In genomic region chr7:102463841-102464576, GRCh38 we compare ENCODE assay signal across 8 cellular contexts. TPM values are rescaled to one million over a fixed set of nuclear protein-coding genes. Genes with fewer than 3 reads are reported as not detected.
DNase-seq lines count a peak whose midpoint lies in the region; ATAC-seq and TF ChIP-seq lines count a peak whose summit lies in the region.

No MANE protein-coding gene starts in this region.

- H3K27ac Mint-ChIP-seq in activated T-helper 1 cell treated with anti-CD3 and anti-CD28 coated beads, Interleukin-12 subunit alpha, Interleukin-12 subunit beta, Interleukin-2, Interleukin-4 antibody, amounts not matched to agents 30 ng/mL and 10 ng/mL and 1 ng/mL, durations not matched to agents 14 hours and 24 hours and 36 hours = peak overlapping the region; percentile 69

- H3K27me3 ChIP-seq in BE2C = no peaks in the 10 kb centered on the region

- H3K9me3 Mint-ChIP-seq in activated T-helper 1 cell treated with anti-CD3 and anti-CD28 coated beads, Interleukin-12 subunit alpha, Interleukin-12 subunit beta, Interleukin-2, Interleukin-4 antibody, amounts not matched to agents 30 ng/mL and 10 ng/mL and 1 ng/mL, durations not matched to agents 14 hours and 24 hours and 36 hours = no peaks in the 10 kb centered on the region

- peaks cover 27% of the 10 kb centered on the region for H3K4me1 Mint-ChIP-seq in activated T-helper 1 cell treated with anti-CD3 and anti-CD28 coated beads, Interleukin-12 subunit alpha, Interleukin-12 subunit beta, Interleukin-2, Interleukin-4 antibody, amounts not matched to agents 30 ng/mL and 10 ng/mL and 1 ng/mL, durations not matched to agents 14 hours and 24 hours and 36 hours (ENCODE audit: low read depth)

- intact Hi-C loops in activated T-helper 1 cell treated with anti-CD3 and anti-CD28 coated beads, Interleukin-12 subunit alpha, Interleukin-12 subunit beta, Interleukin-2, Interleukin-4 antibody, amounts not matched to agents 30 ng/mL and 10 ng/mL and 1 ng/mL, durations not matched to agents 14 hours and 24 hours and 36 hours (cut with micrococcal nuclease) = loop anchor here (1.0 to 5.0 kb wide), 6 partner anchors 30 to 177 kb away; partner anchors contain the start of genes PRKRIP1 and SH2B2
- intact Hi-C loops in left cardiac atrium (cut with DNase I) = no loop called here

- TF ChIP-seq CTCF in BE2C (IDR thresholded peaks at IDR 0.05; ENCODE audit: low read depth, low read length) = no peak
- no peak for TF ChIP-seq CTCF in retinal pigment epithelial cell (conservative IDR thresholded peaks at IDR 0.05; ENCODE audit: low read depth, low read length)

- H3K36me3 ChIP-seq in BE2C = peaks cover 18% of the 10 kb centered on the region

- H3K4me3 Mint-ChIP-seq in activated T-helper 1 cell treated with anti-CD3 and anti-CD28 coated beads, Interleukin-12 subunit alpha, Interleukin-12 subunit beta, Interleukin-2, Interleukin-4 antibody, amounts not matched to agents 30 ng/mL and 10 ng/mL and 1 ng/mL, durations not matched to agents 14 hours and 24 hours and 36 hours = peak overlapping the region; percentile 94

- H3K4me1 ChIP-seq in BE2C = peaks cover 8% of the 10 kb centered on the region

- H3K27me3 Mint-ChIP-seq in activated T-helper 1 cell treated with anti-CD3 and anti-CD28 coated beads, Interleukin-12 subunit alpha, Interleukin-12 subunit beta, Interleukin-2, Interleukin-4 antibody, amounts not matched to agents 30 ng/mL and 10 ng/mL and 1 ng/mL, durations not matched to agents 14 hours and 24 hours and 36 hours (ENCODE audit: insufficient read depth) = no peaks in the 10 kb centered on the region

- DNase-seq in BE2C (no peak), left cardiac atrium (no peak), retinal pigment epithelial cell (ENCODE audit: low read depth) (no peak), foreskin melanocyte (no peak)
- no peak for DNase-seq in activated T-helper 1 cell treated with anti-CD3 and anti-CD28 coated beads, Interleukin-12 subunit alpha, Interleukin-12 subunit beta, Interleukin-2, Interleukin-4 antibody, amounts not matched to agents 30 ng/mL and 10 ng/mL and 1 ng/mL, durations not matched to agents 14 hours and 24 hours and 36 hours (ENCODE audit: low spot score)
- DNase-seq in effector CD8-positive, alpha-beta T cell (lab: John Stamatoyannopoulos, UW) = no peak

- peaks cover 3% of the 10 kb centered on the region for H3K36me3 Mint-ChIP-seq in activated T-helper 1 cell treated with anti-CD3 and anti-CD28 coated beads, Interleukin-12 subunit alpha, Interleukin-12 subunit beta, Interleukin-2, Interleukin-4 antibody, amounts not matched to agents 30 ng/mL and 10 ng/mL and 1 ng/mL, durations not matched to agents 14 hours and 24 hours and 36 hours (ENCODE audit: low read depth)

- H3K4me3 ChIP-seq in BE2C (ENCODE audit: low read depth, low read length) = peak overlapping the region; percentile 100
- H3K4me3 ChIP-seq in retinal pigment epithelial cell (ENCODE audit: low read length) = peak overlapping the region; percentile 99

- ATAC-seq in HG02571 (IDR thresholded peaks at IDR 0.05; ENCODE audit: unreplicated experiment) (peak; percentile 5), left cardiac atrium (peak; percentile 5 to 7), HG03196 (IDR thresholded peaks at IDR 0.05; ENCODE audit: unreplicated experiment) (no peak)

- H3K9me3 ChIP-seq in BE2C = no peaks in the 10 kb centered on the region

RNA-seq across cellular contexts. Expression of gene ALKBH4, which starts 0.7 kb away (rescaled TPM):
- 41.7 TPM for polyA plus RNA-seq in BE2C (2012; ENCODE audit: insufficient read depth, insufficient read length, low read depth)
- 10.7 and 11.2 TPM in 2 replicates for total RNA-seq in activated T-helper 1 cell treated with anti-CD3 and anti-CD28 coated beads, Interleukin-12 subunit alpha, Interleukin-12 subunit beta, Interleukin-2, Interleukin-4 antibody, amounts not matched to agents 30 ng/mL and 10 ng/mL and 1 ng/mL, durations not matched to agents 14 hours and 24 hours and 36 hours
- 1 to 10 TPM; 7.1 to 7.2 TPM for total RNA-seq in left cardiac atrium

RNA-seq across cellular contexts. Expression of gene LRWD1, which starts 0.8 kb away (rescaled TPM):
- 102 TPM for polyA plus RNA-seq in BE2C (2012; ENCODE audit: insufficient read depth, insufficient read length, low read depth)
- total RNA-seq in activated T-helper 1 cell treated with anti-CD3 and anti-CD28 coated beads, Interleukin-12 subunit alpha, Interleukin-12 subunit beta, Interleukin-2, Interleukin-4 antibody, amounts not matched to agents 30 ng/mL and 10 ng/mL and 1 ng/mL, durations not matched to agents 14 hours and 24 hours and 36 hours = 32.9 and 36.3 TPM in 2 replicates
- total RNA-seq in left cardiac atrium = 10 to 100 TPM in 1 of 2 donors, 1 to 10 TPM in 1; 9.8 to 12.2 TPM

RNA-seq across cellular contexts. Expression of gene POLR2J, which starts 14.7 kb away (rescaled TPM):
- 125 TPM for polyA plus RNA-seq in BE2C (2012; ENCODE audit: insufficient read depth, insufficient read length, low read depth)
- 49.7 and 55.3 TPM in 2 replicates for total RNA-seq in activated T-helper 1 cell treated with anti-CD3 and anti-CD28 coated beads, Interleukin-12 subunit alpha, Interleukin-12 subunit beta, Interleukin-2, Interleukin-4 antibody, amounts not matched to agents 30 ng/mL and 10 ng/mL and 1 ng/mL, durations not matched to agents 14 hours and 24 hours and 36 hours
- 10 to 100 TPM; 42.9 to 52.7 TPM for total RNA-seq in left cardiac atrium

RNA-seq across cellular contexts. Expression of gene ORAI2, which starts 30.6 kb away (rescaled TPM):
- polyA plus RNA-seq in BE2C (2012; ENCODE audit: insufficient read depth, insufficient read length, low read depth) = 50.6 TPM
- total RNA-seq in activated T-helper 1 cell treated with anti-CD3 and anti-CD28 coated beads, Interleukin-12 subunit alpha, Interleukin-12 subunit beta, Interleukin-2, Interleukin-4 antibody, amounts not matched to agents 30 ng/mL and 10 ng/mL and 1 ng/mL, durations not matched to agents 14 hours and 24 hours and 36 hours = 55.2 and 59.9 TPM in 2 replicates
- total RNA-seq in left cardiac atrium = 10 to 100 TPM in 1 of 2 donors, 1 to 10 TPM in 1; 6.0 to 12.1 TPM

RNA-seq across cellular contexts. Expression of gene RASA4B, which starts 53.6 kb away (rescaled TPM):
- 2.4 TPM for polyA plus RNA-seq in BE2C (2012; ENCODE audit: insufficient read depth, insufficient read length, low read depth)
- 25.4 and 25.9 TPM in 2 replicates for total RNA-seq in activated T-helper 1 cell treated with anti-CD3 and anti-CD28 coated beads, Interleukin-12 subunit alpha, Interleukin-12 subunit beta, Interleukin-2, Interleukin-4 antibody, amounts not matched to agents 30 ng/mL and 10 ng/mL and 1 ng/mL, durations not matched to agents 14 hours and 24 hours and 36 hours
- total RNA-seq in left cardiac atrium = 10 to 100 TPM in 1 of 2 donors, 1 to 10 TPM in 1; 3.2 to 14.3 TPM
